9 cellular contexts compared by ENCODE assay signal in genomic region chr3:108133858-108134554, GRCh38. TPM values are rescaled to one million over a fixed set of nuclear protein-coding genes. Genes with fewer than 3 reads are reported as not detected.
A peak's percentile ranks its signal among the peaks of the same experiment; 100 is the strongest.
DNase-seq lines count a peak whose midpoint lies in the region; ATAC-seq and TF ChIP-seq lines count a peak whose summit lies in the region.
"Had no signal": no experiment of that assay in that cellular context is flagged by ENCODE, and none has a peak within 500 bp of the region (broad histone marks: within the 10 kb centered on the region; RNA-seq: fewer than 3 reads in every experiment).

No MANE protein-coding gene starts in this region.

- H3K27ac ChIP-seq in CD4-positive, CD25-positive, alpha-beta regulatory T cell (ENCODE audit: insufficient read depth, low read length, poor library complexity, severe bottlenecking) = no peak overlapping the region
- no peak overlapping the region for H3K27ac ChIP-seq in right cardiac atrium (ENCODE audit: low read length)

- DNase-seq in CD4-positive, CD25-positive, alpha-beta regulatory T cell = no peak
- DNase-seq in activated naive CD8-positive, alpha-beta T cell treated with anti-CD3 and anti-CD28 coated beads, Interleukin-2, amount 10 ng/mL, durations not matched to agents 7 days and 5 days = no peak
- DNase-seq in EL = no peak
- DNase-seq in chondrocyte (ENCODE audit: low spot score) = no peak
- no peak for DNase-seq in right cardiac atrium
- no peak for DNase-seq in iPS-NIHi11 (ENCODE audit: low spot score)
- DNase-seq: nucleus accumbens had no signal

- intact Hi-C loops in right cardiac atrium (cut with DNase I) = no loop called here

- peak; percentile 8 to 11 for ATAC-seq in CD4-positive, CD25-positive, alpha-beta regulatory T cell (ENCODE audit: low read depth in 2 of 2)
- peak; percentile 52 for ATAC-seq in GM19452 (IDR thresholded peaks at IDR 0.05; ENCODE audit: unreplicated experiment)
- ATAC-seq in HG03378 (IDR thresholded peaks at IDR 0.05; ENCODE audit: unreplicated experiment) = peak; percentile 37
- ATAC-seq in activated naive CD8-positive, alpha-beta T cell treated with anti-CD3 and anti-CD28 coated beads, Interleukin-2, amount 10 ng/mL, durations not matched to agents 7 days and 5 days (ENCODE audit: low read depth) = peak; percentile 32
- no peak for ATAC-seq in right cardiac atrium

- TF ChIP-seq CTCF in chondrocyte (IDR thresholded peaks at IDR 0.05) = no peak

- 45% methylated on average over 5 of the region's 5 CpGs for WGBS in right cardiac atrium

- H3K4me3 Mint-ChIP-seq in CD4-positive, CD25-positive, alpha-beta regulatory T cell = peak overlapping the region; percentile 3 to 75 (median 46)
- H3K4me3 Mint-ChIP-seq in activated naive CD8-positive, alpha-beta T cell treated with anti-CD3 and anti-CD28 coated beads, Interleukin-2, amount 10 ng/mL, durations not matched to agents 7 days and 5 days = peak overlapping the region; percentile 85
- no peak overlapping the region for H3K4me3 Mint-ChIP-seq in chondrocyte (ENCODE audit: unreplicated experiment)

- no peaks in the 10 kb centered on the region for H3K9me3 Mint-ChIP-seq in CD4-positive, CD25-positive, alpha-beta regulatory T cell
- H3K9me3 Mint-ChIP-seq in activated naive CD8-positive, alpha-beta T cell treated with anti-CD3 and anti-CD28 coated beads, Interleukin-2, amount 10 ng/mL, durations not matched to agents 7 days and 5 days = no peaks in the 10 kb centered on the region
- no peaks in the 10 kb centered on the region for H3K9me3 Mint-ChIP-seq in chondrocyte (ENCODE audit: low read depth)

- peaks cover 32 to 87% (median 68%) of the 10 kb centered on the region in 4 donors for H3K4me1 Mint-ChIP-seq in CD4-positive, CD25-positive, alpha-beta regulatory T cell
- H3K4me1 Mint-ChIP-seq in activated naive CD8-positive, alpha-beta T cell treated with anti-CD3 and anti-CD28 coated beads, Interleukin-2, amount 10 ng/mL, durations not matched to agents 7 days and 5 days = peaks cover 50% of the 10 kb centered on the region
- peaks cover 28% of the 10 kb centered on the region for H3K4me1 Mint-ChIP-seq in chondrocyte (ENCODE audit: low read depth)

- H3K27me3 ChIP-seq in CD4-positive, CD25-positive, alpha-beta regulatory T cell (ENCODE audit: control insufficient read depth, insufficient read depth, low read length) = no peaks in the 10 kb centered on the region
- H3K27me3 ChIP-seq in right cardiac atrium (ENCODE audit: control insufficient read depth, insufficient read depth) = no peaks in the 10 kb centered on the region

- no peaks in the 10 kb centered on the region for H3K9me3 ChIP-seq in CD4-positive, CD25-positive, alpha-beta regulatory T cell (ENCODE audit: control insufficient read depth in 2 of 2, low read length in 2 of 2)
- H3K9me3 ChIP-seq in right cardiac atrium (ENCODE audit: control insufficient read depth, low read length) = no peaks in the 10 kb centered on the region

- peak overlapping the region; percentile 72 for H3K4me3 ChIP-seq in CD4-positive, CD25-positive, alpha-beta regulatory T cell (ENCODE audit: low read depth, low read length)
- no peak overlapping the region for H3K4me3 ChIP-seq in right cardiac atrium (ENCODE audit: low read length)

- H3K27ac Mint-ChIP-seq in CD4-positive, CD25-positive, alpha-beta regulatory T cell = peak overlapping the region; percentile 46 to 84 (median 64)
- H3K27ac Mint-ChIP-seq in activated naive CD8-positive, alpha-beta T cell treated with anti-CD3 and anti-CD28 coated beads, Interleukin-2, amount 10 ng/mL, durations not matched to agents 7 days and 5 days = peak overlapping the region; percentile 89
- no peak overlapping the region for H3K27ac Mint-ChIP-seq in chondrocyte (ENCODE audit: unreplicated experiment)

- peaks cover 42% of the 10 kb centered on the region for H3K4me1 ChIP-seq in CD4-positive, CD25-positive, alpha-beta regulatory T cell (ENCODE audit: control insufficient read depth, insufficient read depth, low read length, poor library complexity, severe bottlenecking)
- no peaks in the 10 kb centered on the region for H3K4me1 ChIP-seq in right cardiac atrium (ENCODE audit: control insufficient read depth, insufficient read depth, low read length)

- H3K36me3 ChIP-seq in CD4-positive, CD25-positive, alpha-beta regulatory T cell (ENCODE audit: control insufficient read depth, insufficient read depth, low read length) = peaks cover 8% of the 10 kb centered on the region

- peaks cover 53% of the 10 kb centered on the region for H3K36me3 Mint-ChIP-seq in CD4-positive, CD25-positive, alpha-beta regulatory T cell
- peaks cover 72% of the 10 kb centered on the region for H3K36me3 Mint-ChIP-seq in activated naive CD8-positive, alpha-beta T cell treated with anti-CD3 and anti-CD28 coated beads, Interleukin-2, amount 10 ng/mL, durations not matched to agents 7 days and 5 days
- H3K36me3 Mint-ChIP-seq in chondrocyte (ENCODE audit: low read depth) = no peaks in the 10 kb centered on the region

- H3K27me3 Mint-ChIP-seq in CD4-positive, CD25-positive, alpha-beta regulatory T cell = no peaks in the 10 kb centered on the region
- no peaks in the 10 kb centered on the region for H3K27me3 Mint-ChIP-seq in activated naive CD8-positive, alpha-beta T cell treated with anti-CD3 and anti-CD28 coated beads, Interleukin-2, amount 10 ng/mL, durations not matched to agents 7 days and 5 days
- H3K27me3 Mint-ChIP-seq in chondrocyte (ENCODE audit: low read depth) = no peaks in the 10 kb centered on the region

- POLR2A ChIA-PET in activated naive CD8-positive, alpha-beta T cell treated with anti-CD3 and anti-CD28 coated beads, Interleukin-2, amount 10 ng/mL, durations not matched to agents 7 days and 5 days (lab: Charles Lee) = interaction anchor here (1.2 kb wide), 3 partner anchors 8 to 77 kb away, joined by 3 to 4 read pairs (median 4); no protein-coding TSS in a partner anchor

RNA-seq across cellular contexts. Expression of gene CD47, which starts 43.2 kb away (rescaled TPM):
- total RNA-seq in CD4-positive, CD25-positive, alpha-beta regulatory T cell = 209 TPM
- 100 to 1,000 TPM; 327 to 424 (median 362) TPM for polyA plus RNA-seq in CD4-positive, CD25-positive, alpha-beta regulatory T cell
- 100 to 1,000 TPM; 154 to 157 TPM for total RNA-seq in activated naive CD8-positive, alpha-beta T cell treated with anti-CD3 and anti-CD28 coated beads, Interleukin-2, amount 10 ng/mL, durations not matched to agents 7 days and 5 days
- 43.1 to 56.7 TPM (median 49.1 TPM) in 3 replicates for total RNA-seq in chondrocyte
- total RNA-seq in right cardiac atrium = 10 to 100 TPM; 53.5 to 96.6 (median 72.1) TPM
- polyA plus RNA-seq in right cardiac atrium = 42.6 TPM

Comparison
In these comparisons a context has a peak if more than half of its experiments do, and no peak if none do; other contexts are left out.
1. ATAC-seq: peak in CD4-positive, CD25-positive, alpha-beta regulatory T cell (2 of 2), GM19452 (single experiment), HG03378 (single experiment) and activated naive CD8-positive, alpha-beta T cell treated with anti-CD3 and anti-CD28 coated beads, Interleukin-2, amount 10 ng/mL, durations not matched to agents 7 days and 5 days (single experiment); none in right cardiac atrium (0 of 2).